Comparison of ENCODE assay signal across 20 cellular contexts in genomic region chr11:76365038-76365679, GRCh38.
"Had no signal": no experiment of that assay in that cellular context is flagged by ENCODE, and none has a peak within 500 bp of the region (broad histone marks: within the 10 kb centered on the region; RNA-seq: fewer than 3 reads in every experiment).

No MANE protein-coding gene starts in this region.

- H3K36me3 Mint-ChIP-seq: natural killer cell had no signal

- DNase-seq: activated CD4-positive, alpha-beta T cell treated with anti-CD3 and anti-CD28 coated beads for 1 hour; activated CD8-positive, alpha-beta memory T cell treated with anti-CD3 and anti-CD28 coated beads for 24 hours; activated CD8-positive, alpha-beta memory T cell treated with anti-CD3 and anti-CD28 coated beads, Interleukin-2, amount 50 U/mL, for 4 hours; activated naive CD4-positive, alpha-beta T cell; activated T-cell treated with anti-CD3 and anti-CD28 coated beads, Interleukin-2, amount 50 U/mL, for 24 hours; effector memory CD4-positive, alpha-beta T cell; hippocampal formation; midbrain; natural killer cell; stimulated activated CD4-positive, alpha-beta T cell treated with anti-CD3 and anti-CD28 coated beads, Interleukin-2, amount 100 ng/mL, for 48 hours; stimulated activated naive CD4-positive, alpha-beta T cell treated with Interleukin-2 at 50 U/mL for 16 hours; T-helper 1 cell; upper lobe of right lung had no signal

- H3K9me3 ChIP-seq: breast epithelium, prostate gland, upper lobe of right lung had no signal

- H3K27ac ChIP-seq: breast epithelium, prostate gland, upper lobe of right lung, VCaP had no signal

- H3K27me3 Mint-ChIP-seq: activated naive CD8-positive, alpha-beta T cell; activated T-cell treated with anti-CD3 and anti-CD28 coated beads, Interleukin-2, amount 50 U/mL, for 24 hours; central memory CD8-positive, alpha-beta T cell had no signal

- H3K4me3 ChIP-seq: breast epithelium, prostate gland, upper lobe of right lung had no signal

- H3K27me3 ChIP-seq: breast epithelium, upper lobe of right lung had no signal

- H3K4me3 Mint-ChIP-seq: activated naive CD8-positive, alpha-beta T cell; activated T-cell treated with anti-CD3 and anti-CD28 coated beads, Interleukin-2, amount 50 U/mL, for 24 hours; central memory CD8-positive, alpha-beta T cell; natural killer cell had no signal

- H3K36me3 ChIP-seq: breast epithelium, prostate gland had no signal

- H3K9me3 Mint-ChIP-seq: activated T-cell treated with anti-CD3 and anti-CD28 coated beads, Interleukin-2, amount 50 U/mL, for 24 hours; activated T-helper 2 cell treated with anti-CD3 and anti-CD28 coated beads, Interferon-gamma antibody, Interleukin-2, Interleukin-4, amounts not matched to agents 10 μg/mL and 5 μg/mL and 100 μg/mL, durations not matched to agents 14 hours and 24 hours and 36 hours; central memory CD8-positive, alpha-beta T cell; natural killer cell had no signal

- H3K27ac Mint-ChIP-seq: activated naive CD8-positive, alpha-beta T cell; activated T-cell treated with anti-CD3 and anti-CD28 coated beads, Interleukin-2, amount 50 U/mL, for 24 hours; activated T-helper 2 cell treated with anti-CD3 and anti-CD28 coated beads, Interferon-gamma antibody, Interleukin-2, Interleukin-4, amounts not matched to agents 10 μg/mL and 5 μg/mL and 100 μg/mL, durations not matched to agents 14 hours and 24 hours and 36 hours had no signal

- H3K4me1 ChIP-seq: breast epithelium, prostate gland had no signal

- ATAC-seq: esophagus mucosa, natural killer cell, upper lobe of right lung had no signal
